In the genomic region with DNA sequence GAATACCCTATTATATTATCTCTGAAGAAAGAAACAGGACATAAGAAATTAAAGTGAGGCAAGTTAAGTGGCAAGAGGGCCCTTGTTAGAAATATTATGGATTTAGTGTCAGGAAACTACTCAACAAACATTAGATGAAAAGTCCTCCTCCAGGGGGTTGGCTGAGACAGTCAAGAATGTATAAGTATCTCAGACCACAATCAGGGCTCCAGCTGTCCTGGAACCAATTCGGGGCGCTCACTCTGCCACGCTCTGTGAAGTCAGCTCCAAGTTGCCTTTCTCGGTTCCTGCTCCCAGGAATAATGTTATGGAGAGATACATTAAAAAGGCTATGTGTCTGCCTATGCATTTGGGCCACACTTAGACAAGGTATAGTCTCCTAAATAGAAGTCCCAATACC, we compare ENCODE assay signal across 23 cellular contexts.
DNase-seq lines count a peak whose midpoint lies in the region; ATAC-seq and TF ChIP-seq lines count a peak whose summit lies in the region.
"Had no signal": no experiment of that assay in that cellular context is flagged by ENCODE, and none has a peak within 500 bp of the region (broad histone marks: within the 10 kb centered on the region; RNA-seq: fewer than 3 reads in every experiment).

No MANE protein-coding gene starts in this region.

- no peaks in the 10 kb centered on the region for H3K9me3 Mint-ChIP-seq in activated T-helper 17 cell treated with anti-CD3 and anti-CD28 coated beads, Interleukin-2, amount 50 U/mL, for 72 hours
- H3K9me3 Mint-ChIP-seq: CD4-positive, CD25-positive, alpha-beta regulatory T cell; CD8-positive, alpha-beta memory T cell had no signal

- H3K4me1 Mint-ChIP-seq in activated T-helper 17 cell treated with anti-CD3 and anti-CD28 coated beads, Interleukin-2, amount 50 U/mL, for 72 hours, result no peaks in the 10 kb centered on the region
- H3K4me1 Mint-ChIP-seq: CD4-positive, alpha-beta memory T cell; CD4-positive, CD25-positive, alpha-beta regulatory T cell; CD8-positive, alpha-beta memory T cell had no signal

- no peaks in the 10 kb centered on the region for H3K27me3 Mint-ChIP-seq in activated T-helper 17 cell treated with anti-CD3 and anti-CD28 coated beads, Interleukin-2, amount 50 U/mL, for 72 hours
- H3K27me3 Mint-ChIP-seq: CD4-positive, CD25-positive, alpha-beta regulatory T cell had no signal

- no peak for DNase-seq in right atrium auricular region (ENCODE audit: low spot score)
- DNase-seq in left cardiac atrium, result no peak
- DNase-seq in DMS79 treated with DMSO at 0.1 percent for 48 hours (lab: John Stamatoyannopoulos, UW), result peak; percentile 32
- DNase-seq in SK-N-MC (ENCODE audit: low read depth, low spot score), result peak; percentile 65
- no peak for DNase-seq in NCI-H82 (lab: John Stamatoyannopoulos, UW)
- DNase-seq in activated CD4-positive, CD25-positive, alpha-beta regulatory T cell (lab: John Stamatoyannopoulos, UW), result no peak
- DNase-seq: 8988T; ACHN; BE2C; C1 segment of cervical spinal cord; CD4-positive, alpha-beta memory T cell; CD4-positive, CD25-positive, alpha-beta regulatory T cell; CD8-positive, alpha-beta memory T cell; COR-L47; DMS 273 treated with DMSO at 0.1 percent for 48 hours; DMS153; DND-41; EL; GDM1 had no signal

- H3K36me3 ChIP-seq in right atrium auricular region (no peaks in the 10 kb centered on the region), SK-N-MC (ENCODE audit: insufficient read depth, low read length) (no peaks in the 10 kb centered on the region)
- H3K36me3 ChIP-seq: BE2C, BLaER1 had no signal

- peaks cover 0 to 16% of the 10 kb centered on the region in 2 donors for H3K4me1 ChIP-seq in right atrium auricular region
- H3K4me1 ChIP-seq: BE2C had no signal

- H3K36me3 Mint-ChIP-seq in activated T-helper 17 cell treated with anti-CD3 and anti-CD28 coated beads, Interleukin-2, amount 50 U/mL, for 72 hours (ENCODE audit: low read depth), result no peaks in the 10 kb centered on the region
- H3K36me3 Mint-ChIP-seq: CD14-positive monocyte; CD4-positive, alpha-beta memory T cell; CD4-positive, CD25-positive, alpha-beta regulatory T cell; CD8-positive, alpha-beta memory T cell had no signal

- H3K9ac ChIP-seq in SK-N-MC (ENCODE audit: insufficient read length), result no peak overlapping the region
- H3K9ac ChIP-seq: BLaER1 had no signal

- no peak overlapping the region for H3K4me3 Mint-ChIP-seq in activated T-helper 17 cell treated with anti-CD3 and anti-CD28 coated beads, Interleukin-2, amount 50 U/mL, for 72 hours
- H3K4me3 Mint-ChIP-seq: CD14-positive monocyte; CD4-positive, alpha-beta memory T cell; CD4-positive, CD25-positive, alpha-beta regulatory T cell; CD8-positive, alpha-beta memory T cell had no signal

- intact Hi-C loops in left cardiac atrium (cut with DNase I), result no loop called here

- ATAC-seq in left cardiac atrium, result no peak
- no peak for ATAC-seq in activated T-helper 17 cell treated with anti-CD3 and anti-CD28 coated beads, Interleukin-2, amount 50 U/mL, for 72 hours (replicated peaks)
- ATAC-seq: GM12878 had no signal

- H3K27ac ChIP-seq in right atrium auricular region, result peak overlapping the region; percentile 31 to 64
- H3K27ac ChIP-seq in SK-N-MC, result peak overlapping the region; percentile 87
- H3K27ac ChIP-seq: BLaER1 had no signal

- no peaks in the 10 kb centered on the region for H3K27me3 ChIP-seq in right atrium auricular region
- H3K27me3 ChIP-seq: BE2C, BLaER1 had no signal

- TF ChIP-seq CTCF in right atrium auricular region (IDR thresholded peaks at IDR 0.05), result no peak

- H3K4me3 ChIP-seq in right atrium auricular region, result no peak overlapping the region
- H3K4me3 ChIP-seq in SK-N-MC, result peak overlapping the region; percentile 42
- H3K4me3 ChIP-seq: BLaER1, GM12878 had no signal

- H3K27ac Mint-ChIP-seq in activated T-helper 17 cell treated with anti-CD3 and anti-CD28 coated beads, Interleukin-2, amount 50 U/mL, for 72 hours, result no peak overlapping the region
- H3K27ac Mint-ChIP-seq: CD4-positive, alpha-beta memory T cell; CD4-positive, CD25-positive, alpha-beta regulatory T cell; CD8-positive, alpha-beta memory T cell had no signal

- no peaks in the 10 kb centered on the region for H3K9me3 ChIP-seq in right atrium auricular region
- no peaks in the 10 kb centered on the region for H3K9me3 ChIP-seq in SK-N-MC (ENCODE audit: low read depth, low read length)
- H3K9me3 ChIP-seq: BE2C, BLaER1 had no signal

Comparison
In these comparisons a context has a peak if more than half of its experiments do, and no peak if none do; other contexts are left out.
1. DNase-seq: peak in DMS79 treated with DMSO at 0.1 percent for 48 hours (single experiment) and SK-N-MC (single experiment); none in right atrium auricular region (single experiment), left cardiac atrium (single experiment), NCI-H82 (single experiment) and activated CD4-positive, CD25-positive, alpha-beta regulatory T cell (0 of 4).